9 cellular contexts compared by ENCODE assay signal in the genomic region with DNA sequence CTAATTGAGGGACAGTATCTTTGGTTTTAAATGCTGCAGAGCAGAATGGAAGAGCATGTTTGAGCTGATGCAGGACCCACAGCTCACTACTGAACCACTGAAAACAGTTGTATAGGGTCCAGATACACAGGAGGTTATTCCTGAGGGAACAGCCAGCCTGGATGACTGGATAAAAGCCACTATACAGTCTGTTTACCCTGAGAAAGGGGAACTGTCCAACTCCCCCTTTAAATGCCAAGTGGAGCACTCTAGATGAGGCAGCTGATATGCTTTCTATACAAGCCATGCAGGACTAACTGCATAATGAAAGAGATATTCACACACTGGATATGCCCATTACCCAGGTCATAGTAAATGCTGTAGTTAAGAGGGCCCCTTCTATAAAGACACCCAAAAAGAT.
"Had no signal": no experiment of that assay in that cellular context is flagged by ENCODE, and none has a peak within 500 bp of the region (broad histone marks: within the 10 kb centered on the region; RNA-seq: fewer than 3 reads in every experiment).

No MANE protein-coding gene starts in this region.

- H2AFZ ChIP-seq: GM23248 had no signal

- H3K4me3 ChIP-seq: GM23248, HAP-1 had no signal

- H3K27ac ChIP-seq: GM23248 had no signal

- H3K36me3 ChIP-seq: HAP-1 had no signal

- ATAC-seq: HCT116 had no signal

- DNase-seq: GM23248, GOT3, H7, HFFc6, IMR-90, KBM-7 had no signal

- H3K9me3 ChIP-seq: HAP-1 had no signal

- H3K4me1 ChIP-seq: HAP-1 had no signal

- H3K9ac ChIP-seq: GM23248 had no signal

- FAIRE-seq: HTR-8/SVneo had no signal
